20 cellular contexts compared by ENCODE assay signal in the genomic region with DNA sequence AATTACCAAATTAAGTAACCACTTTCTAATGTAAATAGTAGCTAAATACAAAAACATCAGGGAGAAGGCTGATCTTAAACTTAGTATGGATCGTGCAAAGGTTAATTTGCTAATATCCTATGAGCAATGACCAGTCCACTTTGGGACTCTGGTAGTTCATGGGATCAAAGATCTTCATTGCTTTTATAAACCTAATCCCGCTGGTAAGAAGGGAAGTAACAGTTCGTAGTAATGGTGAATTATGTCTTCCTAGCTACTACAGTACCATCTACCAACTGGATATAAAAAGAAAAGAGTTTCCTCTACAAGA.
"Had no signal": no experiment of that assay in that cellular context is flagged by ENCODE, and none has a peak within 500 bp of the region (broad histone marks: within the 10 kb centered on the region; RNA-seq: fewer than 3 reads in every experiment).

No MANE protein-coding gene starts in this region.

- H3K27me3 ChIP-seq: MG63 had no signal

- H3K27ac ChIP-seq: SJSA1, SK-N-MC had no signal

- H3K4me1 ChIP-seq: SJSA1 had no signal

- H3K9me3 ChIP-seq: MG63, SJSA1 had no signal

- H3K36me3 ChIP-seq: MG63, SJSA1 had no signal

- H3K4me3 ChIP-seq: MG63, SJSA1, SK-N-MC had no signal

- DNase-seq: KBM-7, MG63, NCI-H1092, NCI-H1105 treated with DMSO at 0.1 percent for 48 hours, NCI-H1417 treated with DMSO at 0.1 percent for 48 hours, NCI-H146, NCI-H1694 treated with DMSO at 0.1 percent for 48 hours, NCI-H1930, NCI-H2081, NCI-H2107, NCI-H2227 treated with DMSO at 0.1 percent for 48 hours, NCI-H446, NCI-H510A, NCI-H524 treated with DMSO at 0.1 percent for 48 hours, NCI-H774, Right ventricle myocardium superior, RPMI8226, SIG-M5 had no signal
